In the genomic region with DNA sequence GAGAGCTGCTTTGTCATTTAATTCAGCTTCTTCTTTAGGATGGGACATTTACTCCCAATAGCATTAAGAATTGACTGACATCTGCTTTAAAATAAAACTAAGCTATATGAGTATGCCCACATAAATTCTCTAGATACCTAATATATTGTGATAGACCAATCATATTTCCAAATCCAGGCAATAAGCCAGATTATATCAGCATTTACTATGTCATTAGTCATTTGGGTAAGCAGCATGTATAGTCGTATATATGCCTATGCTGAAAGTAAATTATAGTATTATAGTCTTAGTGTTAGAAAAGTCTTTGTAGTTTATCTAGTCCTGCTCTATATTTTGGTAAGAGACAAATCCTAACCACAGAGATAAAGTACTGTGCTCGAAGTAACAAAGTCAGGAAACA, we compare ENCODE assay signal across 20 cellular contexts.
DNase-seq lines count a peak whose midpoint lies in the region; ATAC-seq, FAIRE-seq and TF ChIP-seq lines count a peak whose summit lies in the region.
"Had no signal": no experiment of that assay in that cellular context is flagged by ENCODE, and none has a peak within 500 bp of the region (broad histone marks: within the 10 kb centered on the region; RNA-seq: fewer than 3 reads in every experiment).

No MANE protein-coding gene starts in this region.

- WGBS in mesenchymal stem cell = no CpG with 5 or more reads among the region's 2 CpGs

- TF ChIP-seq CTCF in bronchial epithelial cell (IDR thresholded peaks at IDR 0.05; ENCODE audit: insufficient read depth, low read length, severe bottlenecking) = no peak
- no peak for TF ChIP-seq CTCF in chondrocyte (IDR thresholded peaks at IDR 0.05)

- H3K36me3 ChIP-seq in bronchial epithelial cell (ENCODE audit: control insufficient read depth, insufficient read depth, low read length) = no peaks in the 10 kb centered on the region
- H3K36me3 ChIP-seq in mesenchymal stem cell (ENCODE audit: control insufficient read depth in 1 of 2, insufficient read depth in 2 of 2, low read depth in 1 of 2, low read length in 2 of 2) = no peaks in the 10 kb centered on the region

- no peak overlapping the region for H2BK120ac ChIP-seq in mesenchymal stem cell (ENCODE audit: low read depth, low read length)

- no peak for ATAC-seq in GM21447 (IDR thresholded peaks at IDR 0.05; ENCODE audit: unreplicated experiment)

- H3K79me1 ChIP-seq in mesenchymal stem cell (replicated peaks; ENCODE audit: low read length, poor library complexity, severe bottlenecking) = no peaks in the 10 kb centered on the region

- no peaks in the 10 kb centered on the region for H3K36me3 Mint-ChIP-seq in chondrocyte (ENCODE audit: low read depth)
- H3K36me3 Mint-ChIP-seq: CD4-positive, alpha-beta memory T cell had no signal

- no peak overlapping the region for H3K14ac ChIP-seq in mesenchymal stem cell (ENCODE audit: low read length in 2 of 2)

- H3K9ac ChIP-seq in mesenchymal stem cell (ENCODE audit: low read length) = no peak overlapping the region
- H3K9ac ChIP-seq: GM23248 had no signal

- no peak overlapping the region for H2AFZ ChIP-seq in mesenchymal stem cell (ENCODE audit: low read depth, low read length)
- H2AFZ ChIP-seq: GM23248 had no signal

- H3K4me3 ChIP-seq in bronchial epithelial cell (ENCODE audit: low read depth, low read length) (no peak overlapping the region), mesenchymal stem cell (ENCODE audit: insufficient read depth in 1 of 2, low read depth in 1 of 2, low read length in 2 of 2) (no peak overlapping the region)
- H3K4me3 ChIP-seq: GM23248 had no signal

- H3K18ac ChIP-seq in mesenchymal stem cell (ENCODE audit: low read depth in 1 of 2, low read length in 2 of 2) = no peak overlapping the region

- no peaks in the 10 kb centered on the region for H3K27me3 Mint-ChIP-seq in chondrocyte (ENCODE audit: low read depth)
- H3K27me3 Mint-ChIP-seq: CD4-positive, alpha-beta memory T cell had no signal

- DNase-seq in ELR (ENCODE audit: low read depth) = peak; percentile 16
- no peak for DNase-seq in HEK293T (ENCODE audit: extremely low spot score)
- peak; percentile 13 for DNase-seq in bronchial epithelial cell (ENCODE audit: low read depth)
- peak; percentile 14 for DNase-seq in mesenchymal stem cell
- DNase-seq in activated CD8-positive, alpha-beta memory T cell treated with anti-CD3 and anti-CD28 coated beads, Interleukin-2, amount 50 U/mL, for 4 hours = no peak
- DNase-seq in chondrocyte (ENCODE audit: low spot score) = no peak
- no peak for DNase-seq in NCI-H1417 (lab: John Stamatoyannopoulos, UW)
- DNase-seq: 8988T; C1 segment of cervical spinal cord; Calu3; CD4-positive, alpha-beta memory T cell; COR-L47; DMS53; DMS79 treated with DMSO at 0.1 percent for 48 hours; GM23248; H9 had no signal

- H4K91ac ChIP-seq in mesenchymal stem cell (ENCODE audit: low read length) = no peak overlapping the region

- no peak overlapping the region for H2BK12ac ChIP-seq in mesenchymal stem cell (ENCODE audit: low read length in 2 of 2)

- peaks cover 2% of the 10 kb centered on the region for H3K9me3 Mint-ChIP-seq in chondrocyte (ENCODE audit: low read depth)

- no peaks in the 10 kb centered on the region for H3K4me1 ChIP-seq in mesenchymal stem cell (ENCODE audit: control insufficient read depth, insufficient read depth, low read depth, low read length)

- H3K4me1 Mint-ChIP-seq in chondrocyte (ENCODE audit: low read depth) = peaks cover 5% of the 10 kb centered on the region
- H3K4me1 Mint-ChIP-seq: CD4-positive, alpha-beta memory T cell; H9 had no signal

- no peak overlapping the region for H3K4me3 Mint-ChIP-seq in chondrocyte (ENCODE audit: unreplicated experiment)
- H3K4me3 Mint-ChIP-seq: CD4-positive, alpha-beta memory T cell; H9 had no signal

- H2BK5ac ChIP-seq in mesenchymal stem cell (ENCODE audit: low read depth, low read length, poor library complexity, severe bottlenecking) = no peak overlapping the region

- H3K27me3 ChIP-seq in bronchial epithelial cell (ENCODE audit: control insufficient read depth, insufficient read depth, low read length) = no peaks in the 10 kb centered on the region
- no peaks in the 10 kb centered on the region for H3K27me3 ChIP-seq in mesenchymal stem cell (ENCODE audit: control insufficient read depth in 1 of 2, insufficient read depth in 1 of 2, low read length in 2 of 2)

- no peak overlapping the region for H3K27ac Mint-ChIP-seq in chondrocyte (ENCODE audit: unreplicated experiment)
- H3K27ac Mint-ChIP-seq: CD4-positive, alpha-beta memory T cell had no signal

- H3K4me2 ChIP-seq in mesenchymal stem cell (ENCODE audit: low read length, poor library complexity, severe bottlenecking) = no peak overlapping the region

- no peak overlapping the region for H3K23ac ChIP-seq in mesenchymal stem cell (ENCODE audit: low read length in 2 of 2)

- H2AK5ac ChIP-seq in mesenchymal stem cell (ENCODE audit: low read length, severe bottlenecking) = no peak overlapping the region

- no peak overlapping the region for H2BK15ac ChIP-seq in mesenchymal stem cell (ENCODE audit: low read depth, poor library complexity, severe bottlenecking)

- no peak overlapping the region for H3K27ac ChIP-seq in mesenchymal stem cell (ENCODE audit: low read length, poor library complexity, severe bottlenecking)
- H3K27ac ChIP-seq: GM23248 had no signal

- CTCF ChIA-PET in HEK293T (lab: Yijun Ruan, JAX) = no interaction called here

- POLR2A ChIA-PET in HEK293T (lab: Yijun Ruan, JAX) = no interaction called here

- no peak overlapping the region for H3K4ac ChIP-seq in mesenchymal stem cell (ENCODE audit: low read depth in 1 of 2, low read length in 2 of 2)

- no peak overlapping the region for H4K8ac ChIP-seq in mesenchymal stem cell (ENCODE audit: low read length)

- no peak for FAIRE-seq in bronchial epithelial cell (lab: Jason Lieb, UNC)
- FAIRE-seq: G401.6, GM12892, H1 had no signal

- H3K9me3 ChIP-seq in mesenchymal stem cell (ENCODE audit: control insufficient read depth, low read length) = peaks cover under 1% of the 10 kb centered on the region

TF ChIP-seq in HEK293T, 16 proteins besides CTCF, POLR2A, EP300 and RAD21:
- no peak for TF ChIP-seq TARDBP (IDR thresholded peaks at IDR 0.05)
- no peak for TF ChIP-seq BHLHE40 (IDR thresholded peaks at IDR 0.05; ENCODE audit: borderline replicate concordance)
- TF ChIP-seq, protein P1, sequence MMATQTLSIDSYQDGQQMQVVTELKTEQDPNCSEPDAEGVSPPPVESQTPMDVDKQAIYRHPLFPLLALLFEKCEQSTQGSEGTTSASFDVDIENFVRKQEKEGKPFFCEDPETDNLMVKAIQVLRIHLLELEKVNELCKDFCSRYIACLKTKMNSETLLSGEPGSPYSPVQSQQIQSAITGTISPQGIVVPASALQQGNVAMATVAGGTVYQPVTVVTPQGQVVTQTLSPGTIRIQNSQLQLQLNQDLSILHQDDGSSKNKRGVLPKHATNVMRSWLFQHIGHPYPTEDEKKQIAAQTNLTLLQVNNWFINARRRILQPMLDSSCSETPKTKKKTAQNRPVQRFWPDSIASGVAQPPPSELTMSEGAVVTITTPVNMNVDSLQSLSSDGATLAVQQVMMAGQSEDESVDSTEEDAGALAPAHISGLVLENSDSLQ (IDR thresholded peaks at IDR 0.05) = peak; percentile 63
- TF ChIP-seq FOXA1 (IDR thresholded peaks at IDR 0.05) = no peak
- TF ChIP-seq NFRKB (IDR thresholded peaks at IDR 0.05) = no peak

Comparison
In these comparisons a context has a peak if more than half of its experiments do, and no peak if none do; other contexts are left out.
1. DNase-seq: peak in ELR (single experiment), bronchial epithelial cell (single experiment) and mesenchymal stem cell (single experiment); none in HEK293T (single experiment), activated CD8-positive, alpha-beta memory T cell treated with anti-CD3 and anti-CD28 coated beads, Interleukin-2, amount 50 U/mL, for 4 hours (single experiment), chondrocyte (single experiment) and NCI-H1417 (0 of 3).